In the genomic region with DNA sequence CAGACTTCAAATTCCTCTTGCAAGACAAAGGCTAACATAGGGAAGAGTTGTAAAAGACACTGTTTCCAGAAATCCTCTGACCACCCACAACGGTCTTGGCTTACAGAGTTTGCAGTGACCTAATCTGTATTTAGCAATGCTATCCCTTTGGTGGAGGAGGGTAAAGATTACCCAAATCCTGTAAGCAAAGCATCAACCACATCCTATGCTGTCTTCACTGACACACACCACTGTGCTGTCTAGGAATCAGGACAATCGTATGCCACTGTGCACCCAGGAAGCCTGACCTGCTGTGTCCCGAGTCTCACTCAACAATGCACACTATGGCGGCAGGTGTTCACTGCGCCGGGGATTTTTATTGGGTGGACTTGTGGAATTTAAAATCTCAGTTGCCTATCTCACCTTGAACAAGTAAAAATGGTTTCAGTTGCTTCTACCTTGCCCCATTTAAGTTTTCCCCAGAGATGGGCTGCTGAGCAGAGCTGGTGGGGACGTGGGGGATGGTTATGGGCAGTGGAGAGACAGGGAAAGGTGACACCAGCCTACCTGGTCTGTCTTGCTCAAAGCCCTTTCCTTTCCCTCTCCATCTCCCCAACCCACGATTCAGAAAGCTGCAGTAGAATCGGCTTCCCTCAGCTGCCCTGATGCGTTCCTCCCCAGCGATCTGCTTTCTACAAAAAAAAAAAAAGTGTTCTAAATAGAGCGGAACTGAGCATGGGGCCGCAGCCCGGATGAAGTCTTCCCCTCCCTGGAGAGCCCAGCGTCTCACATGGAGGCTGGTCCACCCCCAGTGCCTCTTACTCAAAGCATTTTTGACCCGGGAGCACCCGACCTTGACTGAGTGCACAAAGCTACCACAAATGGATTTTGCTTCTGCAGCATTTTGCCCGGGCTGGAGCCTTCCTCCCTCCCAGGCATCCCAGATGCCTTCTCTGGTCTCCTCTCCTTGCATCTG, we compare ENCODE assay signal across 9 cellular contexts.
DNase-seq lines count a peak whose midpoint lies in the region; ATAC-seq and TF ChIP-seq lines count a peak whose summit lies in the region.
"Had no signal": no experiment of that assay in that cellular context is flagged by ENCODE, and none has a peak within 500 bp of the region (broad histone marks: within the 10 kb centered on the region; RNA-seq: fewer than 3 reads in every experiment).

No MANE protein-coding gene starts in this region.

- H3K4me2 ChIP-seq in fibroblast of lung (ENCODE audit: extremely low read depth, insufficient read depth, low read length): peak overlapping the region; percentile 64

- CTCF ChIA-PET in activated CD4-positive, alpha-beta T cell treated with anti-CD3 and anti-CD28 coated beads for 36 hours (lab: Charles Lee): no interaction called here

- peaks cover 40% of the 10 kb centered on the region for H3K4me1 ChIP-seq in fibroblast of lung (ENCODE audit: control insufficient read depth, extremely low read depth, insufficient read depth, low read length)
- H3K4me1 ChIP-seq: psoas muscle had no signal

- H3K9ac ChIP-seq in fibroblast of lung (ENCODE audit: insufficient read depth, low read length): no peak overlapping the region

- H3K9me3 Mint-ChIP-seq in activated CD4-positive, alpha-beta T cell treated with anti-CD3 and anti-CD28 coated beads for 36 hours (ENCODE audit: low read depth): no peaks in the 10 kb centered on the region

- DNase-seq in ACHN (peak; percentile 99), M059J (ENCODE audit: low read depth) (peak; percentile 86), fibroblast of lung (ENCODE audit: low read depth in 2 of 2) (peak; percentile 82 to 88), T-helper 2 cell (no peak), GOT3 (lab: John Stamatoyannopoulos, UW) (no peak)
- no peak for DNase-seq in activated naive CD4-positive, alpha-beta T cell (lab: John Stamatoyannopoulos, UW)
- DNase-seq in activated CD4-positive, alpha-beta T cell treated with anti-CD3 and anti-CD28 coated beads for 36 hours: no peak
- DNase-seq: psoas muscle had no signal

- POLR2A ChIA-PET in activated CD4-positive, alpha-beta T cell treated with anti-CD3 and anti-CD28 coated beads for 36 hours (lab: Charles Lee): no interaction called here

- H2AFZ ChIP-seq in fibroblast of lung (ENCODE audit: low read length): no peak overlapping the region

- no peaks in the 10 kb centered on the region for H3K9me3 ChIP-seq in fibroblast of lung (ENCODE audit: control insufficient read depth, insufficient read depth, low read depth, low read length)
- H3K9me3 ChIP-seq: psoas muscle had no signal

- no peaks in the 10 kb centered on the region for H4K20me1 ChIP-seq in fibroblast of lung (ENCODE audit: control insufficient read depth, extremely low read depth, insufficient read depth, low read length)

- no peaks in the 10 kb centered on the region for H3K27me3 ChIP-seq in fibroblast of lung (ENCODE audit: control insufficient read depth, insufficient read depth, low read length)

- no peaks in the 10 kb centered on the region for H3K4me1 Mint-ChIP-seq in activated CD4-positive, alpha-beta T cell treated with anti-CD3 and anti-CD28 coated beads for 36 hours

- intact Hi-C loops in activated CD4-positive, alpha-beta T cell treated with anti-CD3 and anti-CD28 coated beads for 36 hours (cut with DNase I, micrococcal nuclease): no loop called here

- no peaks in the 10 kb centered on the region for H3K36me3 ChIP-seq in fibroblast of lung (ENCODE audit: control insufficient read depth, insufficient read depth, low read length)

- peak overlapping the region; percentile 89 for H3K27ac ChIP-seq in fibroblast of lung (ENCODE audit: insufficient read depth, low read length)
- H3K27ac ChIP-seq: psoas muscle had no signal

- no peak overlapping the region for H3K27ac Mint-ChIP-seq in activated CD4-positive, alpha-beta T cell treated with anti-CD3 and anti-CD28 coated beads for 36 hours

- peak; percentile 40 for ATAC-seq in GM19324 (IDR thresholded peaks at IDR 0.05; ENCODE audit: low FRiP score, unreplicated experiment)
- ATAC-seq in activated CD4-positive, alpha-beta T cell treated with anti-CD3 and anti-CD28 coated beads for 36 hours: no peak

- in situ Hi-C loops in ACHN (cut with HindIII; ENCODE audit: low pct_ligation_motif_present, low pct_unique_long_range_greater_than_20kb, low sequenced_read_pairs): no loop called here

- H3K79me2 ChIP-seq in fibroblast of lung (ENCODE audit: control insufficient read depth, insufficient read depth, low read length): no peaks in the 10 kb centered on the region

- no peak for TF ChIP-seq CTCF in fibroblast of lung (conservative IDR thresholded peaks at IDR 0.05 in 1 of 2, IDR thresholded peaks at IDR 0.05 in 1 of 2; ENCODE audit: low read depth in 1 of 2, low read length in 2 of 2)

- no peak overlapping the region for H3K4me3 Mint-ChIP-seq in activated CD4-positive, alpha-beta T cell treated with anti-CD3 and anti-CD28 coated beads for 36 hours

- H3K36me3 Mint-ChIP-seq in activated CD4-positive, alpha-beta T cell treated with anti-CD3 and anti-CD28 coated beads for 36 hours (ENCODE audit: low read depth): no peaks in the 10 kb centered on the region

- H3K4me3 ChIP-seq in fibroblast of lung (replicated peaks in 1 of 4; ENCODE audit: control extremely low read depth in 1 of 4, insufficient read depth in 1 of 4, low read depth in 3 of 4, low read length in 4 of 4): no peak overlapping the region
- H3K4me3 ChIP-seq: psoas muscle had no signal

- H3K27me3 Mint-ChIP-seq in activated CD4-positive, alpha-beta T cell treated with anti-CD3 and anti-CD28 coated beads for 36 hours: no peaks in the 10 kb centered on the region

Comparison
In these comparisons a context has a peak if more than half of its experiments do, and no peak if none do; other contexts are left out.
1. DNase-seq: peak in ACHN (single experiment), M059J (single experiment) and fibroblast of lung (2 of 2); none in T-helper 2 cell (0 of 5), GOT3 (single experiment), activated naive CD4-positive, alpha-beta T cell (0 of 4) and activated CD4-positive, alpha-beta T cell treated with anti-CD3 and anti-CD28 coated beads for 36 hours (single experiment).